27 cellular contexts compared by ENCODE assay signal in genomic region chr2:189899101-189899500, GRCh38.
"Had no signal": no experiment of that assay in that cellular context is flagged by ENCODE, and none has a peak within 500 bp of the region (broad histone marks: within the 10 kb centered on the region; RNA-seq: fewer than 3 reads in every experiment).

No MANE protein-coding gene starts in this region.

- H3K36me3 ChIP-seq: esophagus squamous epithelium, lower lobe of right lung, neural progenitor cell, spleen, transverse colon had no signal

- H3K27ac ChIP-seq: epithelial cell of prostate, esophagus squamous epithelium, lower lobe of right lung, neural progenitor cell, spleen, testis, transverse colon had no signal

- H3K4me1 ChIP-seq: esophagus squamous epithelium, lower lobe of right lung, neural progenitor cell, spleen, testis, transverse colon had no signal

- ATAC-seq: activated naive CD8-positive, alpha-beta T cell treated with anti-CD3 and anti-CD28 coated beads, Interleukin-2, amount 50 U/mL, for 24 hours; activated T-cell treated with anti-CD3 and anti-CD28 coated beads, Interleukin-2, amount 50 U/mL, for 4 hours; left lobe of liver; lower lobe of right lung; natural killer cell; right cardiac atrium; stimulated activated naive CD8-positive, alpha-beta T cell treated with anti-CD3 and anti-CD28 coated beads, Interleukin-15, Interleukin-2, amounts not matched to agents 100 U/mL and 50 U/mL, for 24 hours; WTC11 had no signal

- H3K4me1 Mint-ChIP-seq: activated CD4-positive, alpha-beta memory T cell treated with anti-CD3 and anti-CD28 coated beads, Interleukin-2, amount 10 ng/mL, durations not matched to agents 7 days and 5 days; activated CD4-positive, alpha-beta T cell treated with anti-CD3 and anti-CD28 coated beads, Interleukin-2, amount 10 ng/mL, durations not matched to agents 7 days and 5 days; activated naive CD4-positive, alpha-beta T cell treated with anti-CD3 and anti-CD28 coated beads, Interleukin-2, amount 50 U/mL, for 24 hours; activated naive CD8-positive, alpha-beta T cell treated with anti-CD3 and anti-CD28 coated beads, Interleukin-2, amount 50 U/mL, for 24 hours; natural killer cell; neural progenitor cell; WTC11 had no signal

- H3K27ac Mint-ChIP-seq: activated CD4-positive, alpha-beta memory T cell treated with anti-CD3 and anti-CD28 coated beads, Interleukin-2, amount 10 ng/mL, durations not matched to agents 7 days and 5 days; activated CD4-positive, alpha-beta T cell treated with anti-CD3 and anti-CD28 coated beads, Interleukin-2, amount 10 ng/mL, durations not matched to agents 7 days and 5 days; activated naive CD4-positive, alpha-beta T cell treated with anti-CD3 and anti-CD28 coated beads, Interleukin-2, amount 50 U/mL, for 24 hours; activated naive CD8-positive, alpha-beta T cell treated with anti-CD3 and anti-CD28 coated beads, Interleukin-2, amount 50 U/mL, for 24 hours; activated T-helper 2 cell treated with anti-CD3 and anti-CD28 coated beads, Interferon-gamma antibody, Interleukin-2, Interleukin-4, amounts not matched to agents 10 μg/mL and 5 μg/mL and 100 μg/mL, durations not matched to agents 14 hours and 24 hours and 36 hours; natural killer cell; neural progenitor cell; WTC11 had no signal

- H3K36me3 Mint-ChIP-seq: activated naive CD4-positive, alpha-beta T cell treated with anti-CD3 and anti-CD28 coated beads, Interleukin-2, amount 50 U/mL, for 24 hours; natural killer cell; neural progenitor cell; WTC11 had no signal

- FAIRE-seq: colon, endometrium had no signal

- H3K4me3 Mint-ChIP-seq: activated CD4-positive, alpha-beta memory T cell treated with anti-CD3 and anti-CD28 coated beads, Interleukin-2, amount 10 ng/mL, durations not matched to agents 7 days and 5 days; activated CD4-positive, alpha-beta T cell treated with anti-CD3 and anti-CD28 coated beads, Interleukin-2, amount 10 ng/mL, durations not matched to agents 7 days and 5 days; activated naive CD4-positive, alpha-beta T cell treated with anti-CD3 and anti-CD28 coated beads, Interleukin-2, amount 50 U/mL, for 24 hours; activated naive CD8-positive, alpha-beta T cell treated with anti-CD3 and anti-CD28 coated beads, Interleukin-2, amount 50 U/mL, for 24 hours; activated T-cell treated with anti-CD3 and anti-CD28 coated beads, Interleukin-2, amount 50 U/mL, for 4 hours; natural killer cell; neural progenitor cell; WTC11 had no signal

- H3K9me3 Mint-ChIP-seq: activated CD4-positive, alpha-beta memory T cell treated with anti-CD3 and anti-CD28 coated beads, Interleukin-2, amount 10 ng/mL, durations not matched to agents 7 days and 5 days; activated CD4-positive, alpha-beta T cell treated with anti-CD3 and anti-CD28 coated beads, Interleukin-2, amount 10 ng/mL, durations not matched to agents 7 days and 5 days; activated naive CD4-positive, alpha-beta T cell treated with anti-CD3 and anti-CD28 coated beads, Interleukin-2, amount 50 U/mL, for 24 hours; activated naive CD8-positive, alpha-beta T cell treated with anti-CD3 and anti-CD28 coated beads, Interleukin-2, amount 50 U/mL, for 24 hours; activated T-cell treated with anti-CD3 and anti-CD28 coated beads, Interleukin-2, amount 50 U/mL, for 4 hours; activated T-helper 2 cell treated with anti-CD3 and anti-CD28 coated beads, Interferon-gamma antibody, Interleukin-2, Interleukin-4, amounts not matched to agents 10 μg/mL and 5 μg/mL and 100 μg/mL, durations not matched to agents 14 hours and 24 hours and 36 hours; natural killer cell; neural progenitor cell; WTC11 had no signal

- H3K4me3 ChIP-seq: esophagus squamous epithelium, lower lobe of right lung, neural progenitor cell, spleen, testis, transverse colon had no signal

- DNase-seq: activated CD4-positive, alpha-beta memory T cell treated with anti-CD3 and anti-CD28 coated beads, Interleukin-2, amount 10 ng/mL, durations not matched to agents 7 days and 5 days; activated CD4-positive, alpha-beta T cell treated with anti-CD3 and anti-CD28 coated beads for 1 hour; activated CD4-positive, alpha-beta T cell treated with anti-CD3 and anti-CD28 coated beads, Interleukin-2, amount 10 ng/mL, durations not matched to agents 7 days and 5 days; activated naive CD8-positive, alpha-beta T cell treated with anti-CD3 and anti-CD28 coated beads, Interleukin-2, amount 50 U/mL, for 24 hours; activated T-cell treated with anti-CD3 and anti-CD28 coated beads, Interleukin-2, amount 50 U/mL, for 4 hours; effector CD8-positive, alpha-beta T cell; esophagus squamous epithelium; kidney; lower lobe of right lung; mesenchymal stem cell; natural killer cell; occipital lobe; right cardiac atrium; spleen; stimulated activated CD4-positive, alpha-beta T cell treated with anti-CD3 and anti-CD28 coated beads, Interleukin-2, amount 100 ng/mL, for 48 hours; stimulated activated naive CD8-positive, alpha-beta T cell treated with anti-CD3 and anti-CD28 coated beads, Interleukin-15, Interleukin-2, amounts not matched to agents 100 U/mL and 50 U/mL, for 24 hours; T-helper 2 cell; testis; transverse colon had no signal

- H3K9me3 ChIP-seq: esophagus squamous epithelium, lower lobe of right lung, spleen, testis, transverse colon had no signal

- H3K9ac ChIP-seq: neural progenitor cell had no signal

- H2AFZ ChIP-seq: neural progenitor cell had no signal

- H3K27me3 ChIP-seq: esophagus squamous epithelium, neural progenitor cell, spleen, testis, transverse colon had no signal

- H3K4me2 ChIP-seq: neural progenitor cell had no signal
